In genomic region chr4:153084939-153085630, GRCh38 we compare ENCODE assay signal across 8 cellular contexts.
DNase-seq lines count a peak whose midpoint lies in the region; ATAC-seq and TF ChIP-seq lines count a peak whose summit lies in the region.

No MANE protein-coding gene starts in this region.

- ATAC-seq in GM21515 (IDR thresholded peaks at IDR 0.05; ENCODE audit: unreplicated experiment) (peak; percentile 59), T-helper 17 cell (peak; percentile 90), left cardiac atrium (peak; percentile 72 to 74), HG02970 (IDR thresholded peaks at IDR 0.05; ENCODE audit: low FRiP score, unreplicated experiment) (no peak)

- H3K4me1 Mint-ChIP-seq in T-helper 17 cell, result peaks cover 39% of the 10 kb centered on the region

- intact Hi-C loops in left cardiac atrium (cut with DNase I), result loop anchor here (1.0 to 5.0 kb wide), 2 partner anchors 233 to 239 kb away; no protein-coding TSS in a partner anchor

- peaks cover 8% of the 10 kb centered on the region for H3K27me3 ChIP-seq in adipocyte (replicated peaks; ENCODE audit: control insufficient read depth, insufficient read depth, low read length)

- H3K9ac ChIP-seq in adipocyte (ENCODE audit: low read length), result no peak overlapping the region

- TF ChIP-seq CTCF in LNCAP (IDR thresholded peaks at IDR 0.05), result peak; percentile 89

- H3K36me3 ChIP-seq in adipocyte (ENCODE audit: control insufficient read depth, insufficient read depth, low read length, severe bottlenecking), result no peaks in the 10 kb centered on the region

- H3K27me3 Mint-ChIP-seq in T-helper 17 cell, result peaks cover 6% of the 10 kb centered on the region

- peak overlapping the region; percentile 26 for H3K4me3 Mint-ChIP-seq in T-helper 17 cell

- peak; percentile 63 for DNase-seq in DMS53 (lab: John Stamatoyannopoulos, UW)
- DNase-seq in T-helper 17 cell, result peak; percentile 65 to 83 (median 67)
- peak; percentile 84 for DNase-seq in adipocyte (ENCODE audit: low read depth)
- peak; percentile 78 for DNase-seq in left cardiac atrium
- DNase-seq in retina, result peak; percentile 81

- peaks cover 4% of the 10 kb centered on the region for H3K4me1 ChIP-seq in adipocyte (ENCODE audit: control insufficient read depth, insufficient read depth, low read length)

- no peaks in the 10 kb centered on the region for H3K9me3 ChIP-seq in T-helper 17 cell (ENCODE audit: control insufficient read depth, low read length, poor library complexity, severe bottlenecking)
- no peaks in the 10 kb centered on the region for H3K9me3 ChIP-seq in adipocyte (ENCODE audit: control insufficient read depth, low read length)

- H3K27ac Mint-ChIP-seq in T-helper 17 cell, result peak overlapping the region; percentile 91

- no peak overlapping the region for H3K4me3 ChIP-seq in adipocyte (ENCODE audit: low read length)

- no peaks in the 10 kb centered on the region for H3K36me3 Mint-ChIP-seq in T-helper 17 cell (ENCODE audit: low read depth)
